ENCODE assay signal across 15 cellular contexts in genomic region chr17:81456091-81456490, GRCh38. TPM values are rescaled to one million over a fixed set of nuclear protein-coding genes. Genes with fewer than 3 reads are reported as not detected.
DNase-seq lines count a peak whose midpoint lies in the region; TF ChIP-seq lines count a peak whose summit lies in the region.
"Had no signal": no experiment of that assay in that cellular context is flagged by ENCODE, and none has a peak within 500 bp of the region (broad histone marks: within the 10 kb centered on the region; RNA-seq: fewer than 3 reads in every experiment).

No MANE protein-coding gene starts in this region.

- peak overlapping the region in 10 of 11 experiments; percentile 24 to 81 (median 68); a peak in 18 of 22 replicates for H3K27ac ChIP-seq in BLaER1 treated with 17β-estradiol and CSF1 and Interleukin-3, amounts not matched to agents 10 nM and 100 nM
- H3K27ac ChIP-seq in endodermal cell (ENCODE audit: low read depth, low read length) = peak overlapping the region; percentile 72
- no peak overlapping the region for H3K27ac ChIP-seq in neural progenitor cell
- no peak overlapping the region for H3K27ac ChIP-seq in hepatocyte

- H3K4me1 Mint-ChIP-seq in endodermal cell (no peaks in the 10 kb centered on the region), neural progenitor cell (peaks cover 4% of the 10 kb centered on the region)

- H3K27ac Mint-ChIP-seq in endodermal cell (no peak overlapping the region), neural progenitor cell (peak overlapping the region; percentile 37)
- H3K27ac Mint-ChIP-seq: CD8-positive, alpha-beta T cell; HFFc6 had no signal

- H4K20me1 ChIP-seq in BLaER1 treated with 17β-estradiol and CSF1 and Interleukin-3, amounts not matched to agents 10 nM and 100 nM = peaks cover 0 to 48% (median 5%) of the 10 kb centered on the region in 11 experiments; a peak in 10 of 22 replicates
- H4K20me1 ChIP-seq in Loucy (ENCODE audit: insufficient read depth, low read length, poor library complexity, severe bottlenecking) = peaks cover 5% of the 10 kb centered on the region
- H4K20me1 ChIP-seq in neural progenitor cell (ENCODE audit: low read depth) = no peaks in the 10 kb centered on the region
- H4K20me1 ChIP-seq in hepatocyte (ENCODE audit: insufficient read depth, poor library complexity, severe bottlenecking) = no peaks in the 10 kb centered on the region

- H3K27me3 Mint-ChIP-seq in endodermal cell (ENCODE audit: insufficient read depth) (no peaks in the 10 kb centered on the region), neural progenitor cell (ENCODE audit: insufficient read depth, low read depth) (peaks cover 8% of the 10 kb centered on the region)

- H3K4me3 Mint-ChIP-seq in endodermal cell = no peak overlapping the region
- H3K4me3 Mint-ChIP-seq in neural progenitor cell = no peak overlapping the region
- H3K4me3 Mint-ChIP-seq: CD8-positive, alpha-beta T cell; HFFc6 had no signal

- peaks cover 0 to 41% (median 9%) of the 10 kb centered on the region in 11 experiments; a peak in 13 of 22 replicates for H3K36me3 ChIP-seq in BLaER1 treated with 17β-estradiol and CSF1 and Interleukin-3, amounts not matched to agents 10 nM and 100 nM
- H3K36me3 ChIP-seq in Loucy (ENCODE audit: insufficient read depth, low read length) = peaks cover 10% of the 10 kb centered on the region; the same call in 1 of the 2 replicates
- no peaks in the 10 kb centered on the region for H3K36me3 ChIP-seq in endodermal cell (ENCODE audit: control insufficient read depth, insufficient read depth, low read length)
- H3K36me3 ChIP-seq in neural progenitor cell = no peaks in the 10 kb centered on the region
- H3K36me3 ChIP-seq in hepatocyte (replicated peaks; ENCODE audit: insufficient read depth, low read depth) = no peaks in the 10 kb centered on the region

- peaks cover 70 to 95% (median 92%) of the 10 kb centered on the region in 10 experiments for H3K4me1 ChIP-seq in BLaER1 treated with 17β-estradiol and CSF1 and Interleukin-3, amounts not matched to agents 10 nM and 100 nM
- H3K4me1 ChIP-seq in Loucy (ENCODE audit: insufficient read depth, low read length, poor library complexity, severe bottlenecking) (peaks cover 56% of the 10 kb centered on the region), endodermal cell (ENCODE audit: control insufficient read depth, insufficient read depth, low read length) (peaks cover 5% of the 10 kb centered on the region), neural progenitor cell (peaks cover 11% of the 10 kb centered on the region), hepatocyte (ENCODE audit: insufficient read depth) (no peaks in the 10 kb centered on the region)

- H3K9me3 ChIP-seq in BLaER1 treated with 17β-estradiol and CSF1 and Interleukin-3, amounts not matched to agents 10 nM and 100 nM (replicated peaks in 1 of 11) = no peaks in the 10 kb centered on the region
- H3K9me3 ChIP-seq in Loucy (ENCODE audit: insufficient read depth, low read depth, low read length) (no peaks in the 10 kb centered on the region), endodermal cell (ENCODE audit: control insufficient read depth, low read length) (no peaks in the 10 kb centered on the region), neural progenitor cell (ENCODE audit: low read depth) (no peaks in the 10 kb centered on the region), hepatocyte (ENCODE audit: low read depth) (no peaks in the 10 kb centered on the region)

- peak overlapping the region; percentile 74 to 100 (median 98) for H3K4me2 ChIP-seq in BLaER1 treated with 17β-estradiol and CSF1 and Interleukin-3, amounts not matched to agents 10 nM and 100 nM
- H3K4me2 ChIP-seq in Loucy (ENCODE audit: low read depth, low read length, poor library complexity, severe bottlenecking) (peak overlapping the region; percentile 83), neural progenitor cell (no peak overlapping the region), hepatocyte (no peak overlapping the region)

- TF ChIP-seq CTCF in Loucy (conservative IDR thresholded peaks at IDR 0.05; ENCODE audit: low read length) = no peak
- TF ChIP-seq CTCF in endodermal cell (conservative IDR thresholded peaks at IDR 0.05) = no peak
- TF ChIP-seq CTCF in neural progenitor cell (IDR thresholded peaks at IDR 0.05) = no peak
- TF ChIP-seq CTCF in hepatocyte (IDR thresholded peaks at IDR 0.05; ENCODE audit: poor library complexity) = no peak

- no peak overlapping the region for H2AFZ ChIP-seq in Loucy (ENCODE audit: low read length)
- no peak overlapping the region for H2AFZ ChIP-seq in neural progenitor cell (replicated peaks)
- no peak overlapping the region for H2AFZ ChIP-seq in hepatocyte

- DNase-seq in endodermal cell (no peak), neural progenitor cell (ENCODE audit: low spot score) (no peak), COLO829 (ENCODE audit: low spot score) (no peak), NCI-H2107 (lab: John Stamatoyannopoulos, UW) (no peak), hepatocyte (ENCODE audit: low spot score) (no peak)
- no peak for DNase-seq in stimulated activated CD4-positive, alpha-beta T cell treated with anti-CD3 and anti-CD28 coated beads, Interleukin-1b, Interleukin-23, amount 100 ng/mL, for 48 hours
- DNase-seq: ACHN; CD8-positive, alpha-beta T cell; HFFc6; Karpas-422; NCI-H1417; NCI-H2029; NCI-H510A treated with DMSO at 0.1 percent for 48 hours had no signal

- peak overlapping the region in 7 of 10 experiments; percentile 28 to 63 (median 46); a peak in 13 of 20 replicates for H3K4me3 ChIP-seq in BLaER1 treated with 17β-estradiol and CSF1 and Interleukin-3, amounts not matched to agents 10 nM and 100 nM
- H3K4me3 ChIP-seq in Loucy (ENCODE audit: low read length, poor library complexity, severe bottlenecking) = peak overlapping the region; percentile 73
- H3K4me3 ChIP-seq in endodermal cell (ENCODE audit: low read length) = no peak overlapping the region
- H3K4me3 ChIP-seq in neural progenitor cell = no peak overlapping the region
- H3K4me3 ChIP-seq in hepatocyte = no peak overlapping the region

- no peaks in the 10 kb centered on the region for H3K9me3 Mint-ChIP-seq in endodermal cell
- H3K9me3 Mint-ChIP-seq in neural progenitor cell = peaks cover 3% of the 10 kb centered on the region
- H3K9me3 Mint-ChIP-seq: CD8-positive, alpha-beta T cell; HFFc6 had no signal

- H3K79me2 ChIP-seq in Loucy (ENCODE audit: insufficient read depth, low read length) = peaks cover 63% of the 10 kb centered on the region
- H3K79me2 ChIP-seq in neural progenitor cell (ENCODE audit: low read depth) = no peaks in the 10 kb centered on the region
- H3K79me2 ChIP-seq in hepatocyte = no peaks in the 10 kb centered on the region

- H3K9me2 ChIP-seq in Loucy (replicated peaks; ENCODE audit: low read depth, low read length) = no peaks in the 10 kb centered on the region
- no peaks in the 10 kb centered on the region for H3K9me2 ChIP-seq in hepatocyte (replicated peaks; ENCODE audit: insufficient read depth)

- H3K27me3 ChIP-seq in BLaER1 treated with 17β-estradiol and CSF1 and Interleukin-3, amounts not matched to agents 10 nM and 100 nM = peaks cover 0 to 53% (median 0%) of the 10 kb centered on the region in 11 experiments; a peak in 6 of 22 replicates
- H3K27me3 ChIP-seq in Loucy (ENCODE audit: insufficient read depth, low read length, poor library complexity, severe bottlenecking) (no peaks in the 10 kb centered on the region), endodermal cell (ENCODE audit: control insufficient read depth, insufficient read depth, low read length, poor library complexity, severe bottlenecking) (no peaks in the 10 kb centered on the region), neural progenitor cell (no peaks in the 10 kb centered on the region), hepatocyte (no peaks in the 10 kb centered on the region)

- peaks cover 10% of the 10 kb centered on the region for H3K36me3 Mint-ChIP-seq in endodermal cell (ENCODE audit: low read depth)
- peaks cover 8% of the 10 kb centered on the region for H3K36me3 Mint-ChIP-seq in neural progenitor cell
- H3K36me3 Mint-ChIP-seq: CD8-positive, alpha-beta T cell had no signal

- no peaks in the 10 kb centered on the region for H3F3A ChIP-seq in Loucy (ENCODE audit: low read depth)
- no peaks in the 10 kb centered on the region for H3F3A ChIP-seq in neural progenitor cell (ENCODE audit: low read depth)

- peak overlapping the region; percentile 3 to 80 (median 62); a peak in 19 of 22 replicates for H3K9ac ChIP-seq in BLaER1 treated with 17β-estradiol and CSF1 and Interleukin-3, amounts not matched to agents 10 nM and 100 nM
- peak overlapping the region; percentile 95 for H3K9ac ChIP-seq in Loucy (ENCODE audit: low read depth, low read length, poor library complexity, severe bottlenecking)
- H3K9ac ChIP-seq in endodermal cell (ENCODE audit: extremely low read depth, low read length, poor library complexity, severe bottlenecking) = no peak overlapping the region
- H3K9ac ChIP-seq in neural progenitor cell = no peak overlapping the region

- WGBS in endodermal cell (ENCODE audit: insufficient coverage in 1 of 2, insufficient read length in 1 of 2), 2 experiments = 92% methylated on average over 12 to 15 of the region's 15 CpGs
- 94% methylated on average over 15 of the region's 15 CpGs for WGBS in hepatocyte (ENCODE audit: low lambda C conversion rate, missing lambda C conversion rate)

RNA-seq across cellular contexts. Expression of gene ACTG1, which starts 56.5 kb away (rescaled TPM):
- total RNA-seq in endodermal cell = 1,000 to 10,000 TPM; 4,461 to 5,616 TPM
- polyA plus RNA-seq in endodermal cell (2013, experiment 1 of 2) = 4,463 TPM
- polyA plus RNA-seq in endodermal cell (2013, experiment 2 of 2) = 3,951 TPM
- 1,228 and 2,405 TPM in 2 replicates for total RNA-seq in neural progenitor cell (ENCODE audit: low replicate concordance)
- total RNA-seq in hepatocyte = 3,207 and 3,298 TPM in 2 replicates
- 2,719 and 2,832 TPM in 2 replicates for polyA plus RNA-seq in hepatocyte

Comparison
In these comparisons a context has a peak if more than half of its experiments do, and no peak if none do; other contexts are left out.
1. H3K27ac ChIP-seq: peak in BLaER1 treated with 17β-estradiol and CSF1 and Interleukin-3, amounts not matched to agents 10 nM and 100 nM (10 of 11) and endodermal cell (single experiment); none in neural progenitor cell (single experiment) and hepatocyte (single experiment).
2. H3K4me2 ChIP-seq: peak in BLaER1 treated with 17β-estradiol and CSF1 and Interleukin-3, amounts not matched to agents 10 nM and 100 nM (11 of 11) and Loucy (single experiment); none in neural progenitor cell (single experiment) and hepatocyte (single experiment).
3. H3K4me3 ChIP-seq: peak in BLaER1 treated with 17β-estradiol and CSF1 and Interleukin-3, amounts not matched to agents 10 nM and 100 nM (7 of 10) and Loucy (single experiment); none in endodermal cell (single experiment), neural progenitor cell (single experiment) and hepatocyte (single experiment).
4. H3K9ac ChIP-seq: peak in BLaER1 treated with 17β-estradiol and CSF1 and Interleukin-3, amounts not matched to agents 10 nM and 100 nM (11 of 11) and Loucy (single experiment); none in endodermal cell (single experiment) and neural progenitor cell (single experiment).